ENCODE assay signal across 30 cellular contexts in the genomic region with DNA sequence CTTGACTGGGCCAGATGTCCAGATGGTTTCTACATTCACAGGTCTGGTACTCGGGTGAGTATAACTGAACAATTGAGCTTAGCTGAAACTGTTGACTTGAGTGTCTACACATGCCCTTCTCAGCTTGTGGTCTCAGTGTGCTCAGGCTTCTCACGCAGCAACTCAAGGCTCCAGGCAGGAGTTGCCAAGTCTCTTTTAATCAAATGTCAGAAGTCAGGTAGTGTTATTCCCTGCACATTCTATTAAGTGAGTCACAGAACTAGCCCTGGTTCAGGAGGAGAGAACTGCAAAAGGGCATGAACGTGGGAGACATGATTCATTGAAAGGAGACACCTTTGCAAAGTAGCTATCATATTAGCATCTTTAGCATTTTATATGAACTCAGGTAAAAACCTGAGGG.
A peak's percentile ranks its signal among the peaks of the same experiment; 100 is the strongest.
DNase-seq lines count a peak whose midpoint lies in the region; ATAC-seq and TF ChIP-seq lines count a peak whose summit lies in the region.
"Had no signal": no experiment of that assay in that cellular context is flagged by ENCODE, and none has a peak within 500 bp of the region (broad histone marks: within the 10 kb centered on the region; RNA-seq: fewer than 3 reads in every experiment).

No MANE protein-coding gene starts in this region.

- H3K27ac ChIP-seq in RWPE1 (no peak overlapping the region), epithelial cell of prostate (no peak overlapping the region)
- H3K27ac ChIP-seq: body of pancreas, HL-60, prostate gland, sigmoid colon, stomach had no signal

- CTCF ChIA-PET in RWPE1 (lab: Yijun Ruan, JAX), result interaction anchor here (0.6 to 1.5 kb wide), 3 partner anchors 25 to 122 kb away, joined by 3 read pairs; no protein-coding TSS in a partner anchor

- ATAC-seq in omental fat pad (ENCODE audit: low FRiP score), result peak; percentile 49
- ATAC-seq: body of pancreas; CD8-positive, alpha-beta T cell; GM12878; naive thymus-derived CD4-positive, alpha-beta T cell; Right ventricle myocardium inferior had no signal

- peak; percentile 57 for DNase-seq in HT1080 (ENCODE audit: low read depth)
- peak; percentile 79 for DNase-seq in RWPE1 (ENCODE audit: low spot score)
- peak; percentile 86 for DNase-seq in epithelial cell of prostate (ENCODE audit: low read depth, low spot score)
- no peak for DNase-seq in omental fat pad (ENCODE audit: low spot score)
- DNase-seq in H4 (ENCODE audit: low spot score), result no peak
- no peak for DNase-seq in NCI-H1048 (lab: John Stamatoyannopoulos, UW)
- no peak for DNase-seq in midbrain (lab: John Stamatoyannopoulos, UW)
- DNase-seq: ACHN; activated B cell treated with CpG ODN at 0.5 μM for 24 hours; activated T-cell treated with anti-CD3 and anti-CD28 coated beads, Interleukin-2, amount 50 U/mL, for 48 hours; body of pancreas; CD8-positive, alpha-beta T cell; DMS 273 treated with DMSO at 0.1 percent for 48 hours; EL; H7; islet precursor cell; Karpas-422; MV-4-11; naive thymus-derived CD4-positive, alpha-beta T cell; NCI-H1436 treated with DMSO at 0.1 percent for 48 hours; NCI-H446 treated with DMSO at 0.1 percent for 48 hours; nucleus accumbens; sigmoid colon; SK-N-SH; stimulated activated CD4-positive, alpha-beta T cell treated with anti-CD3 and anti-CD28 coated beads, Interleukin-4, amount 100 ng/mL, for 1 hour; stomach had no signal

- POLR2A ChIA-PET in RWPE1 (lab: Yijun Ruan, JAX; ENCODE audit: low non-redundant PET), result no interaction called here

- no peak for TF ChIP-seq CTCF in RWPE1 (conservative IDR thresholded peaks at IDR 0.05; ENCODE audit: low read depth)
- TF ChIP-seq CTCF in omental fat pad (IDR thresholded peaks at IDR 0.05), result no peak

Comparison
In these comparisons a context has a peak if more than half of its experiments do, and no peak if none do; other contexts are left out.
1. DNase-seq: peak in HT1080 (single experiment), RWPE1 (single experiment) and epithelial cell of prostate (single experiment); none in omental fat pad (single experiment), H4 (single experiment), NCI-H1048 (single experiment) and midbrain (single experiment).